Comparison of ENCODE assay signal across 8 cellular contexts in genomic region chr20:25389858-25390537, GRCh38. TPM values are rescaled to one million over a fixed set of nuclear protein-coding genes. Genes with fewer than 3 reads are reported as not detected.
DNase-seq lines count a peak whose midpoint lies in the region; ATAC-seq and TF ChIP-seq lines count a peak whose summit lies in the region.

No MANE protein-coding gene starts in this region.

- H3K79me2 ChIP-seq in OCI-LY7 (ENCODE audit: insufficient read depth, low read depth, low read length) = no peaks in the 10 kb centered on the region

- no peak for TF ChIP-seq CTCF in OCI-LY7 (conservative IDR thresholded peaks at IDR 0.05; ENCODE audit: low read length)
- TF ChIP-seq CTCF in heart left ventricle (IDR thresholded peaks at IDR 0.05) = no peak
- no peak for TF ChIP-seq CTCF in progenitor cell of endocrine pancreas (IDR thresholded peaks at IDR 0.05; ENCODE audit: unreplicated experiment)

- H3K27me3 Mint-ChIP-seq in activated naive CD4-positive, alpha-beta T cell treated with anti-CD3 and anti-CD28 coated beads, Interleukin-2, amount 50 U/mL, for 24 hours = no peaks in the 10 kb centered on the region
- no peaks in the 10 kb centered on the region for H3K27me3 Mint-ChIP-seq in progenitor cell of endocrine pancreas

- H3K9me2 ChIP-seq in OCI-LY7 (ENCODE audit: insufficient read depth, low read length) = no peaks in the 10 kb centered on the region

- intact Hi-C loops in OCI-LY7 (cut with micrococcal nuclease; ENCODE audit: unreplicated experiment) = loop anchor here (1.0 to 5.0 kb wide), 2 partner anchors 72 to 143 kb away; partner anchors contain the start of gene PYGB
- intact Hi-C loops in heart left ventricle (cut with DNase I) = loop anchor here in 9 of 10 donors (5.0 to 10.0 kb wide), 12 partner anchors 38 to 325 kb away; partner anchors contain the start of genes ENTPD6 (in 8 of the 9), ZNF337 (in 2 of the 9) and NANP (in 1 of the 9)

- H3K27ac Mint-ChIP-seq in activated naive CD4-positive, alpha-beta T cell treated with anti-CD3 and anti-CD28 coated beads, Interleukin-2, amount 50 U/mL, for 24 hours = peak overlapping the region; percentile 81
- peak overlapping the region; percentile 95 for H3K27ac Mint-ChIP-seq in progenitor cell of endocrine pancreas

- CTCF ChIA-PET in OCI-LY7 (lab: Charles Lee; ENCODE audit: unreplicated experiment) = no interaction called here

- in situ Hi-C loops in ACHN (cut with HindIII; ENCODE audit: low pct_ligation_motif_present, low pct_unique_long_range_greater_than_20kb, low sequenced_read_pairs) = no loop called here

- DNase-seq in ACHN = peak; percentile 10
- DNase-seq in OCI-LY7 (ENCODE audit: low spot score) = no peak
- DNase-seq in heart left ventricle = peak; percentile 26 to 77 (median 49)
- peak; percentile 52 for DNase-seq in progenitor cell of endocrine pancreas (ENCODE audit: low spot score, unreplicated experiment)
- DNase-seq in GDM1 (lab: John Stamatoyannopoulos, UW) = no peak

- TF ChIP-seq POLR2A in heart left ventricle (IDR thresholded peaks at IDR 0.05) = no peak

- H3K4me1 Mint-ChIP-seq in activated naive CD4-positive, alpha-beta T cell treated with anti-CD3 and anti-CD28 coated beads, Interleukin-2, amount 50 U/mL, for 24 hours = peaks cover 13% of the 10 kb centered on the region
- peaks cover 9% of the 10 kb centered on the region for H3K4me1 Mint-ChIP-seq in progenitor cell of endocrine pancreas (ENCODE audit: low read depth)

- peak overlapping the region; percentile 60 for H2AFZ ChIP-seq in OCI-LY7 (ENCODE audit: low read length)

- ATAC-seq in GM18868 (IDR thresholded peaks at IDR 0.05; ENCODE audit: unreplicated experiment) (peak; percentile 23), HG03066 (IDR thresholded peaks at IDR 0.05; ENCODE audit: low read depth, unreplicated experiment) (peak; percentile 34), heart left ventricle (peak in 3 of 4 donors; percentile 27 to 53 (median 49))

- H3K27ac ChIP-seq in OCI-LY7 (ENCODE audit: low read depth, low read length, poor library complexity, severe bottlenecking) (no peak overlapping the region), heart left ventricle (peak overlapping the region; percentile 40 to 93 (median 83))

- POLR2A ChIA-PET in OCI-LY7 (lab: Charles Lee) = no interaction called here

- H3K27me3 ChIP-seq in heart left ventricle = no peaks in the 10 kb centered on the region

- H3K36me3 Mint-ChIP-seq in activated naive CD4-positive, alpha-beta T cell treated with anti-CD3 and anti-CD28 coated beads, Interleukin-2, amount 50 U/mL, for 24 hours = peaks cover 3% of the 10 kb centered on the region
- peaks cover 5% of the 10 kb centered on the region for H3K36me3 Mint-ChIP-seq in progenitor cell of endocrine pancreas (ENCODE audit: insufficient read depth)

- H3K36me3 ChIP-seq in OCI-LY7 (ENCODE audit: insufficient read depth, low read length) (0 out of 2 replicates have a peak, but pooled peaks cover 3% of the 10 kb centered on the region), heart left ventricle (no peaks in the 10 kb centered on the region)

- peak overlapping the region; percentile 99 for H3K4me2 ChIP-seq in OCI-LY7 (ENCODE audit: low read length)

- no peaks in the 10 kb centered on the region; the same call in 1 of the 2 replicates for H4K20me1 ChIP-seq in OCI-LY7 (ENCODE audit: insufficient read depth, low read length)

- WGBS in heart left ventricle, 4 donors = 1 to 3% (median 1%) methylated on average over 14 to 67 of the region's 67 CpGs

- no TSS peak for BruUV-seq in OCI-LY7 (replicated peaks; lab: Mats Ljungman, UMichigan)

- H3K9me3 ChIP-seq in OCI-LY7 (ENCODE audit: low read length) (no peaks in the 10 kb centered on the region), heart left ventricle (no peaks in the 10 kb centered on the region)

- peaks cover 23% of the 10 kb centered on the region for H3K4me1 ChIP-seq in OCI-LY7 (ENCODE audit: insufficient read depth, low read length, poor library complexity, severe bottlenecking)
- H3K4me1 ChIP-seq in heart left ventricle = peaks cover 0 to 19% (median 7%) of the 10 kb centered on the region in 12 donors

- H3K4me3 Mint-ChIP-seq in activated naive CD4-positive, alpha-beta T cell treated with anti-CD3 and anti-CD28 coated beads, Interleukin-2, amount 50 U/mL, for 24 hours = peak overlapping the region; percentile 89
- peak overlapping the region; percentile 83 for H3K4me3 Mint-ChIP-seq in progenitor cell of endocrine pancreas (ENCODE audit: low read depth)

- no peaks in the 10 kb centered on the region for H3K9me3 Mint-ChIP-seq in activated naive CD4-positive, alpha-beta T cell treated with anti-CD3 and anti-CD28 coated beads, Interleukin-2, amount 50 U/mL, for 24 hours
- H3K9me3 Mint-ChIP-seq in progenitor cell of endocrine pancreas (ENCODE audit: low read depth) = no peaks in the 10 kb centered on the region

- H3K4me3 ChIP-seq in OCI-LY7 (ENCODE audit: low read depth, low read length, poor library complexity, severe bottlenecking) (peak overlapping the region; percentile 98), heart left ventricle (peak overlapping the region; percentile 67 to 97 (median 87))

RNA-seq across cellular contexts. Expression of gene ABHD12, which starts 0.6 kb away (rescaled TPM):
- total RNA-seq in OCI-LY7 (2014; rRNA removed; shearing (Covaris generic)) = 5.9 and 10.6 TPM in 2 replicates
- 12.0 and 12.9 TPM in 2 replicates for total RNA-seq in OCI-LY7 (2022)
- 10 to 100 TPM; 15.6 to 43.8 (median 26.5) TPM for total RNA-seq in heart left ventricle
- polyA plus RNA-seq in heart left ventricle = 10 to 100 TPM; 25.0 to 34.3 TPM
- total RNA-seq in progenitor cell of endocrine pancreas = 51.3 and 54.9 TPM in 2 replicates

RNA-seq across cellular contexts. Expression of gene GINS1, which starts 17.5 kb away (rescaled TPM):
- total RNA-seq in OCI-LY7 (2014; rRNA removed; shearing (Covaris generic)) = 22.8 and 23.0 TPM in 2 replicates
- total RNA-seq in OCI-LY7 (2022) (29.9 and 30.8 TPM in 2 replicates), heart left ventricle (1 to 10 TPM in 3 of 9 donors, under 1 TPM in 6; 0.19 to 3.1 (median 0.36) TPM), progenitor cell of endocrine pancreas (25.2 and 29.0 TPM in 2 replicates)
- under 1 TPM; 0.15 to 0.47 TPM for polyA plus RNA-seq in heart left ventricle

Comparison
In these comparisons a context has a peak if more than half of its experiments do, and no peak if none do; other contexts are left out.
1. DNase-seq: peak in ACHN (single experiment), heart left ventricle (5 of 5) and progenitor cell of endocrine pancreas (single experiment); none in OCI-LY7 (single experiment) and GDM1 (single experiment).
2. Peak in every context shown above with its lines, with median percentiles within 50 percentile points of each other: ATAC-seq.